Comparison of ENCODE assay signal across 8 cellular contexts in the genomic region with DNA sequence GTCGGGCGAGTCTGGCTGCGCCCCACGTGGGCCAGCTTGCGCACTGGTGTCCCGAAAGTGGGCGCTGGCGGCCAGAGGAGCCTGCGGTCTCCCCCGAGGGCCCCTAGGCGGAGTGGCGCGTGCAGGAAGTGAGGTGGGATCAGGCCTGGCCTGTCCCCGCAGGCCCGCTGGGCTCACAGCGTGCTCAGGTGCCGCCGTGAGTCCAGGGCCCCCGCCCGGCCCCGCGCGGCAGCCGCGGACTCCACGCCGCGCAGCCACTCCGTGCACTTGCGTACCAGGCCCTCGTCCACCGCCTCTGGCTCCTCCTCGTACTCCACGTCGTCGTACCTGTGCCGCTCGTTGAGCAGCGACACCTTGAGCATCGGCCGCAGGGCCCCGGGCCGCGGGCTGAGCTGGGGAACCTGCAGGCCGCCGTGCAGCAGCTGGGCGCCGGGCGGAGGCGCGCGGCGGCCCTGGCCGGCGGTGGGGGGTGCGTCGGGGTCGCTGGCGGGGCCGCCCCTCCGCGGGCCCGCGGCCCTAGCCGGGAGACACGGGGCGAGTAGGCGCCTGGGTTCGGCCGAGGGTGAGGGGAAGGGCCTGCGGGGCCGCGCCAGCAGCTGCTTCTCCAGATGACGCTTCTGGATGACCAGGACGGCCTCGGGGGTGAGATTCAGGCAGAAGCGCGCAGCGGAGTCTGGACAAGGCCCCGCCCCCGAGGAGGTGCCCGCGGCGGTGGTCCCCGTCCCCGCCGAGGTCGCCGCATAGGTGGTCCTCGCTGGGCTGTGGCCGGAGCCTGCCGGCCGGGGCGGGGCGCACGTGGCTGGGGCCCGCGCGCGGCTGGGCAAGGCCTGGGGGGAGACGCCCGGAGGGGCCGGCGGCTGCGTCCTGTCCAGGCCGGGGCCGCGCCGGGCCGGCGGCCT. TPM values are rescaled to one million over a fixed set of nuclear protein-coding genes. Genes with fewer than 3 reads are reported as not detected.
DNase-seq lines count a peak whose midpoint lies in the region; ATAC-seq and TF ChIP-seq lines count a peak whose summit lies in the region.

No MANE protein-coding gene starts in this region.

- ATAC-seq in GM18907 (IDR thresholded peaks at IDR 0.05; ENCODE audit: unreplicated experiment) (peak; percentile 33), HG03280 (IDR thresholded peaks at IDR 0.05; ENCODE audit: unreplicated experiment) (peak; percentile 44), left lobe of liver (peak; percentile 39), thoracic aorta (ENCODE audit: insufficient number of reproducible peaks, low FRiP score, low read depth) (no peak)
- peak; percentile 53 for ATAC-seq in activated naive CD8-positive, alpha-beta T cell treated with anti-CD3 and anti-CD28 coated beads, Interleukin-2, amount 50 U/mL, for 24 hours

- H3K4me3 Mint-ChIP-seq in activated naive CD8-positive, alpha-beta T cell treated with anti-CD3 and anti-CD28 coated beads, Interleukin-2, amount 50 U/mL, for 24 hours, result no peak overlapping the region

- H3K27me3 ChIP-seq in BJ (ENCODE audit: control insufficient read depth, insufficient read depth, low read length) (peaks cover 26% of the 10 kb centered on the region), thoracic aorta (replicated peaks; ENCODE audit: insufficient read depth) (peaks cover 12% of the 10 kb centered on the region)

- no peak overlapping the region for H3K27ac ChIP-seq in thoracic aorta

- DNase-seq in BJ (ENCODE audit: low read depth) (no peak), left lobe of liver (ENCODE audit: low spot score) (no peak), thoracic aorta (ENCODE audit: low spot score) (no peak), NCI-H1105 treated with DMSO at 0.1 percent for 48 hours (lab: John Stamatoyannopoulos, UW) (no peak), globus pallidus (ENCODE audit: low spot score) (no peak)
- DNase-seq in activated naive CD8-positive, alpha-beta T cell treated with anti-CD3 and anti-CD28 coated beads, Interleukin-2, amount 50 U/mL, for 24 hours, result no peak

- POLR2A ChIA-PET in BJ (lab: Charles Lee), result no interaction called here

- H3K27ac Mint-ChIP-seq in activated naive CD8-positive, alpha-beta T cell treated with anti-CD3 and anti-CD28 coated beads, Interleukin-2, amount 50 U/mL, for 24 hours, result no peak overlapping the region

- CTCF ChIA-PET in BJ (lab: Yijun Ruan, JAX), result interaction anchor here (0.8 to 1.8 kb wide), 3 partner anchors 74 to 93 kb away, joined by 3 to 7 read pairs (median 4); no protein-coding TSS in a partner anchor

- H3K36me3 ChIP-seq in BJ (ENCODE audit: control insufficient read depth, insufficient read depth, low read length), result no peaks in the 10 kb centered on the region
- H3K36me3 ChIP-seq in thoracic aorta, result no peaks in the 10 kb centered on the region

- no peaks in the 10 kb centered on the region for H3K9me3 ChIP-seq in thoracic aorta

- H3K4me1 ChIP-seq in thoracic aorta (ENCODE audit: control insufficient read depth in 1 of 2, low read depth in 2 of 2), result peaks cover 0 to 18% of the 10 kb centered on the region in 2 donors

- no peak for TF ChIP-seq CTCF in BJ (IDR thresholded peaks at IDR 0.05; ENCODE audit: insufficient read depth, low read depth, low read length)
- TF ChIP-seq CTCF in thoracic aorta (IDR thresholded peaks at IDR 0.05), result no peak

- peaks cover 54% of the 10 kb centered on the region for H3K27me3 Mint-ChIP-seq in activated naive CD8-positive, alpha-beta T cell treated with anti-CD3 and anti-CD28 coated beads, Interleukin-2, amount 50 U/mL, for 24 hours

- H3K36me3 Mint-ChIP-seq in activated naive CD8-positive, alpha-beta T cell treated with anti-CD3 and anti-CD28 coated beads, Interleukin-2, amount 50 U/mL, for 24 hours (ENCODE audit: low read depth), result no peaks in the 10 kb centered on the region

- H3K9me3 Mint-ChIP-seq in activated naive CD8-positive, alpha-beta T cell treated with anti-CD3 and anti-CD28 coated beads, Interleukin-2, amount 50 U/mL, for 24 hours, result no peaks in the 10 kb centered on the region

- peak overlapping the region; percentile 8 for H3K4me3 ChIP-seq in BJ (ENCODE audit: low read depth, low read length)
- H3K4me3 ChIP-seq in thoracic aorta, result peak overlapping the region; percentile 75

- H3K4me1 Mint-ChIP-seq in activated naive CD8-positive, alpha-beta T cell treated with anti-CD3 and anti-CD28 coated beads, Interleukin-2, amount 50 U/mL, for 24 hours, result peaks cover 3% of the 10 kb centered on the region

RNA-seq across cellular contexts. Expression of gene PRR18, which starts 0.9 kb away (rescaled TPM):
- not detected in 2 replicates for polyA plus RNA-seq in BJ (2011; rRNA removed)
- not detected in 2 replicates for polyA minus RNA-seq in BJ (2011; rRNA and poly(A)+ RNA removed)
- total RNA-seq in left lobe of liver (2.0 TPM), thoracic aorta (not detected)

RNA-seq across cellular contexts. Expression of gene SFT2D1, which starts 35.0 kb away (rescaled TPM):
- 24.9 and 53.6 TPM in 2 replicates for polyA plus RNA-seq in BJ (2011; rRNA removed)
- polyA minus RNA-seq in BJ (2011; rRNA and poly(A)+ RNA removed), result 13.7 and 14.9 TPM in 2 replicates
- total RNA-seq in left lobe of liver (8.8 TPM), thoracic aorta (10 to 100 TPM; 23.3 to 27.9 TPM)
